ENCODE assay signal across 8 cellular contexts in the genomic region with DNA sequence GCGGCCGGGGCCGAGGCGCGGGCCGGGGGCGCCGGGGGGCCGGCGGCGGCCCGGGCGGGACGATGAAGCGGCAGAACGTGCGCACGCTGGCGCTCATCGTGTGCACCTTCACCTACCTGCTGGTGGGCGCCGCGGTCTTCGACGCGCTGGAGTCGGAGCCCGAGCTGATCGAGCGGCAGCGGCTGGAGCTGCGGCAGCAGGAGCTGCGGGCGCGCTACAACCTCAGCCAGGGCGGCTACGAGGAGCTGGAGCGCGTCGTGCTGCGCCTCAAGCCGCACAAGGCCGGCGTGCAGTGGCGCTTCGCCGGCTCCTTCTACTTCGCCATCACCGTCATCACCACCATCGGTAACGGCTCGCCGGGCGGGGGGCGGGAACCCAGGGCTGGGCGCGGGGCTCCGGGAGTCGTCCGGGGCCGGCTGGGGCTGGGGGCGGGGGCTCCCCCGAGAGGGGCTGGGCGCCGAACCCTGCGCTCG. TPM values are rescaled to one million over a fixed set of nuclear protein-coding genes. Genes with fewer than 3 reads are reported as not detected.
A peak's percentile ranks its signal among the peaks of the same experiment; 100 is the strongest.
DNase-seq lines count a peak whose midpoint lies in the region; ATAC-seq, FAIRE-seq and TF ChIP-seq lines count a peak whose summit lies in the region.

No MANE protein-coding gene starts in this region.

- no peak overlapping the region for H3K27ac Mint-ChIP-seq in CD8-positive, alpha-beta T cell

- no peaks in the 10 kb centered on the region for H4K20me1 ChIP-seq in endothelial cell of umbilical vein (replicated peaks; ENCODE audit: control insufficient read depth, extremely low read depth, insufficient read depth, low read length)

- peak in 1 of 7 experiments; percentile 41 for DNase-seq in CD8-positive, alpha-beta T cell
- DNase-seq in NCI-H146 (lab: John Stamatoyannopoulos, UW) (peak; percentile 75), endothelial cell of umbilical vein (ENCODE audit: low read depth, low spot score) (peak; percentile 7), occipital lobe (lab: John Stamatoyannopoulos, UW) (peak; percentile 27), ureter (ENCODE audit: low spot score) (no peak)
- DNase-seq in activated effector memory CD4-positive, alpha-beta T cell treated with anti-CD3 and anti-CD28 coated beads, Interleukin-2, amount 50 U/mL, for 16 hours: no peak

- TF ChIP-seq POLR2A in endothelial cell of umbilical vein (IDR thresholded peaks at IDR 0.05; ENCODE audit: low read depth, low read length): no peak

- POLR2A ChIA-PET in CD8-positive, alpha-beta T cell (lab: Charles Lee): no interaction called here
- POLR2A ChIA-PET in endothelial cell of umbilical vein (lab: Charles Lee): no interaction called here

- H2AFZ ChIP-seq in endothelial cell of umbilical vein (ENCODE audit: low read depth, low read length): no peak overlapping the region

- H3K79me2 ChIP-seq in endothelial cell of umbilical vein (ENCODE audit: control insufficient read depth, insufficient read depth, low read length): no peaks in the 10 kb centered on the region

- intact Hi-C loops in CD8-positive, alpha-beta T cell (cut with DNase I, micrococcal nuclease): loop anchor here in 1 of 2 experiments (5.0 kb wide), 1 partner anchor 144 kb away; no protein-coding TSS in a partner anchor
- intact Hi-C loops in endothelial cell of umbilical vein (cut with micrococcal nuclease): no loop called here

- BruUV-seq in endothelial cell of umbilical vein (replicated peaks; lab: Mats Ljungman, UMichigan): no TSS peak

- peak; percentile 55 for ATAC-seq in CD8-positive, alpha-beta T cell
- ATAC-seq in GM21786 (IDR thresholded peaks at IDR 0.05; ENCODE audit: unreplicated experiment) (no peak), HG02885 (IDR thresholded peaks at IDR 0.05; ENCODE audit: poor library complexity, unreplicated experiment) (no peak)

- H3K4me3 Mint-ChIP-seq in CD8-positive, alpha-beta T cell: no peak overlapping the region

- H3K36me3 ChIP-seq in CD8-positive, alpha-beta T cell (ENCODE audit: insufficient read depth, low read length): no peaks in the 10 kb centered on the region
- H3K36me3 ChIP-seq in endothelial cell of umbilical vein (ENCODE audit: control insufficient read depth in 2 of 2, extremely low read depth in 1 of 2, insufficient read depth in 2 of 2, low read length in 2 of 2): no peaks in the 10 kb centered on the region

- FAIRE-seq in endothelial cell of umbilical vein (lab: Jason Lieb, UNC): no peak

- H3K4me2 ChIP-seq in endothelial cell of umbilical vein (ENCODE audit: insufficient read depth, low read length): no peak overlapping the region

- H3K27ac ChIP-seq in CD8-positive, alpha-beta T cell (ENCODE audit: low read depth, low read length): no peak overlapping the region
- no peak overlapping the region for H3K27ac ChIP-seq in endothelial cell of umbilical vein (ENCODE audit: insufficient read depth, low read depth, low read length)

- H3K4me1 Mint-ChIP-seq in CD8-positive, alpha-beta T cell (ENCODE audit: low read depth): peaks cover 5% of the 10 kb centered on the region

- no peaks in the 10 kb centered on the region for H3K9me3 ChIP-seq in CD8-positive, alpha-beta T cell (ENCODE audit: low read length)
- H3K9me3 ChIP-seq in endothelial cell of umbilical vein (replicated peaks; ENCODE audit: control insufficient read depth, insufficient read depth, low read length): no peaks in the 10 kb centered on the region

- H3K27me3 ChIP-seq in CD8-positive, alpha-beta T cell (ENCODE audit: insufficient read depth, low read length): peaks cover 20% of the 10 kb centered on the region
- H3K27me3 ChIP-seq in endothelial cell of umbilical vein (ENCODE audit: control insufficient read depth in 2 of 2, insufficient read depth in 2 of 2, low read length in 2 of 2): peaks cover 20 to 36% of the 10 kb centered on the region in 2 experiments

- no peaks in the 10 kb centered on the region for H3K9me1 ChIP-seq in endothelial cell of umbilical vein (replicated peaks; ENCODE audit: control insufficient read depth, extremely low read depth, insufficient read depth, low read length)

- H3K4me1 ChIP-seq in CD8-positive, alpha-beta T cell (ENCODE audit: insufficient read depth, low read length): peaks cover 5% of the 10 kb centered on the region
- H3K4me1 ChIP-seq in endothelial cell of umbilical vein (ENCODE audit: control insufficient read depth, extremely low read depth, insufficient read depth, low read length): peaks cover 16% of the 10 kb centered on the region

- dilution Hi-C loops in endothelial cell of umbilical vein (cut with MboI; ENCODE audit: extremely low pct_ligation_motif_present, low sequenced_read_pairs): no loop called here

- H3K4me3 ChIP-seq in CD8-positive, alpha-beta T cell (ENCODE audit: low read depth, low read length): no peak overlapping the region
- no peak overlapping the region for H3K4me3 ChIP-seq in endothelial cell of umbilical vein (replicated peaks in 1 of 3; ENCODE audit: insufficient read depth in 1 of 3, low read depth in 1 of 3, low read length in 3 of 3)

- H3K9ac ChIP-seq in endothelial cell of umbilical vein (replicated peaks; ENCODE audit: extremely low read depth, insufficient read depth, low read length): no peak overlapping the region

- TF ChIP-seq CTCF in CD8-positive, alpha-beta T cell (IDR thresholded peaks at IDR 0.05): no peak
- TF ChIP-seq CTCF in endothelial cell of umbilical vein (IDR thresholded peaks at IDR 0.05; ENCODE audit: extremely low read depth in 1 of 2, insufficient read depth in 1 of 2, low read depth in 1 of 2, low read length in 2 of 2): no peak

- no peaks in the 10 kb centered on the region for H3K9me3 Mint-ChIP-seq in CD8-positive, alpha-beta T cell

- CTCF ChIA-PET in CD8-positive, alpha-beta T cell (lab: Charles Lee): no interaction called here
- CTCF ChIA-PET in endothelial cell of umbilical vein (lab: Charles Lee): interaction anchor here (1.0 to 1.2 kb wide), 2 partner anchors 27 to 52 kb away, joined by 3 to 5 read pairs; no protein-coding TSS in a partner anchor

- H3K36me3 Mint-ChIP-seq in CD8-positive, alpha-beta T cell: no peaks in the 10 kb centered on the region

- H3K27me3 Mint-ChIP-seq in CD8-positive, alpha-beta T cell (ENCODE audit: low read depth): peaks cover 56% of the 10 kb centered on the region

TF ChIP-seq in endothelial cell of umbilical vein, 7 proteins besides CTCF, POLR2A, EP300 and RAD21:
- TF ChIP-seq EZH2 (IDR thresholded peaks at IDR 0.05; ENCODE audit: borderline replicate concordance, low read depth, low read length, severe bottlenecking): peak; percentile 1
- no peak for TF ChIP-seq JUN (IDR thresholded peaks at IDR 0.05; ENCODE audit: borderline replicate concordance, insufficient read depth, insufficient read length, low read depth)

RNA-seq across cellular contexts. Expression of a gene that starts 0.3 kb away (rescaled TPM):
- total RNA-seq in CD8-positive, alpha-beta T cell: not detected
- total RNA-seq in endothelial cell of umbilical vein (not detected in 2 replicates), occipital lobe (3.6 TPM), ureter (9.2 TPM)
- polyA plus RNA-seq in endothelial cell of umbilical vein: 0.03 TPM in 1 of 2 replicates, not detected in the other
- not detected in 2 replicates for polyA plus RNA-seq in endothelial cell of umbilical vein (2011; cell fraction: cytosol; rRNA removed)
- polyA plus RNA-seq in endothelial cell of umbilical vein (2011; cell fraction: nucleus; rRNA removed): not detected in 2 replicates
- not detected in 2 replicates for polyA plus RNA-seq in endothelial cell of umbilical vein (2012)
- not detected in 2 replicates for polyA minus RNA-seq in endothelial cell of umbilical vein
- polyA minus RNA-seq in endothelial cell of umbilical vein (2011; cell fraction: cytosol; rRNA and poly(A)+ RNA removed): 3.7 TPM
- not detected in 2 replicates for polyA minus RNA-seq in endothelial cell of umbilical vein (2011; cell fraction: nucleus; rRNA and poly(A)+ RNA removed)

RNA-seq across cellular contexts. Expression of a gene that starts 51.7 kb away (rescaled TPM):
- total RNA-seq in CD8-positive, alpha-beta T cell: not detected
- total RNA-seq in endothelial cell of umbilical vein (not detected in 2 replicates), occipital lobe (not detected), ureter (not detected)
- not detected in 2 replicates for polyA plus RNA-seq in endothelial cell of umbilical vein
- polyA plus RNA-seq in endothelial cell of umbilical vein (2011; cell fraction: cytosol; rRNA removed): not detected in 2 replicates
- polyA plus RNA-seq in endothelial cell of umbilical vein (2011; cell fraction: nucleus; rRNA removed): not detected in 2 replicates
- polyA plus RNA-seq in endothelial cell of umbilical vein (2012): not detected in 2 replicates
- not detected in 2 replicates for polyA minus RNA-seq in endothelial cell of umbilical vein
- not detected for polyA minus RNA-seq in endothelial cell of umbilical vein (2011; cell fraction: cytosol; rRNA and poly(A)+ RNA removed)
- not detected in 2 replicates for polyA minus RNA-seq in endothelial cell of umbilical vein (2011; cell fraction: nucleus; rRNA and poly(A)+ RNA removed)

Comparison
In these comparisons a context has a peak if more than half of its experiments do, and no peak if none do; other contexts are left out.
1. DNase-seq: peak in NCI-H146 (single experiment), endothelial cell of umbilical vein (single experiment) and occipital lobe (single experiment); none in ureter (single experiment) and activated effector memory CD4-positive, alpha-beta T cell treated with anti-CD3 and anti-CD28 coated beads, Interleukin-2, amount 50 U/mL, for 16 hours (single experiment).